In the genomic region with DNA sequence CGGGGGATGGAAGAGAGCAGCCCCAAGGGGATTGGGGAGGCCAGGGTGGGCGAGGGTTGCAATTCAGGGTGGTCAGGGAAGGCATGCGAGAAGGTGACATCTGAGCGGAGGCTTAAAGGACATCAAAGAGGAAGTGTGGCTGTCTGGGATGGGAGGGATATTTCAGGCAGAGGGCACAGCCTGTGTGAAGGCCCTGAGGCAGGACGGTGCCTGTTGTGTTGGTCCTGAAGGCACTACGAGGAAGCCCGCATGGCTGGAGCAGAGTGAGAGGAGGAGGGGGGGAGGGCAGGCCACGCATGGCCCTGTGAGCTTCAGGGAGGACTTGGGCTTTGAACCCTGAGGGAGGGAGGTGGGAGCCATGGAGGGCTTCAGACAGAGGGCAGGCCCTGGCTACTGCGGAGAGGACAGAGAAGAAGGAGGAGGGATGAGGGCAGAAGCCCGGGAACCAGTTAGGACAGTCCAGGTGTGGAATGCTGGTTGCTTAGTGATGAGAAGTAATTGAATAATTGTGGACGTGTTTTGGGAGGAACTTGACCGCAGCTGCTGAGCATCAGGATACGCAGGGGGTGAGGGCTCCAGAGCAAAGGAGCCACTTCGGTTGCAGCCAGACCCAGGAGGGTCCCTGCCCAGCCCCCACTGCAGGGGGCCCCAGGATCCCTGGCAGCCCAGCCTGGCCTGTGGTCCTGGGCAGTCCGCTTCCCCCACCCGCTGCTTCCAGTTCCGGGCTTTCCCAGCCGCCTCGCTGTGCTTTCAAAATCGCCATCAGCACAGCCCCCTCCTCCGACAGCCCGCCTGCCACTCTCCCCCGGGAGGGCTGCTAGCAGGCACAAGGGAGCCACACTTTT, we compare ENCODE assay signal across 1 cellular context.
A peak's percentile ranks its signal among the peaks of the same experiment; 100 is the strongest.
TF ChIP-seq lines count a peak whose summit lies in the region.

No MANE protein-coding gene starts in this region.

TF ChIP-seq in HepG2, 621 proteins besides CTCF, POLR2A, EP300 and RAD21 (continued from another document):
- TF ChIP-seq, protein P1, sequence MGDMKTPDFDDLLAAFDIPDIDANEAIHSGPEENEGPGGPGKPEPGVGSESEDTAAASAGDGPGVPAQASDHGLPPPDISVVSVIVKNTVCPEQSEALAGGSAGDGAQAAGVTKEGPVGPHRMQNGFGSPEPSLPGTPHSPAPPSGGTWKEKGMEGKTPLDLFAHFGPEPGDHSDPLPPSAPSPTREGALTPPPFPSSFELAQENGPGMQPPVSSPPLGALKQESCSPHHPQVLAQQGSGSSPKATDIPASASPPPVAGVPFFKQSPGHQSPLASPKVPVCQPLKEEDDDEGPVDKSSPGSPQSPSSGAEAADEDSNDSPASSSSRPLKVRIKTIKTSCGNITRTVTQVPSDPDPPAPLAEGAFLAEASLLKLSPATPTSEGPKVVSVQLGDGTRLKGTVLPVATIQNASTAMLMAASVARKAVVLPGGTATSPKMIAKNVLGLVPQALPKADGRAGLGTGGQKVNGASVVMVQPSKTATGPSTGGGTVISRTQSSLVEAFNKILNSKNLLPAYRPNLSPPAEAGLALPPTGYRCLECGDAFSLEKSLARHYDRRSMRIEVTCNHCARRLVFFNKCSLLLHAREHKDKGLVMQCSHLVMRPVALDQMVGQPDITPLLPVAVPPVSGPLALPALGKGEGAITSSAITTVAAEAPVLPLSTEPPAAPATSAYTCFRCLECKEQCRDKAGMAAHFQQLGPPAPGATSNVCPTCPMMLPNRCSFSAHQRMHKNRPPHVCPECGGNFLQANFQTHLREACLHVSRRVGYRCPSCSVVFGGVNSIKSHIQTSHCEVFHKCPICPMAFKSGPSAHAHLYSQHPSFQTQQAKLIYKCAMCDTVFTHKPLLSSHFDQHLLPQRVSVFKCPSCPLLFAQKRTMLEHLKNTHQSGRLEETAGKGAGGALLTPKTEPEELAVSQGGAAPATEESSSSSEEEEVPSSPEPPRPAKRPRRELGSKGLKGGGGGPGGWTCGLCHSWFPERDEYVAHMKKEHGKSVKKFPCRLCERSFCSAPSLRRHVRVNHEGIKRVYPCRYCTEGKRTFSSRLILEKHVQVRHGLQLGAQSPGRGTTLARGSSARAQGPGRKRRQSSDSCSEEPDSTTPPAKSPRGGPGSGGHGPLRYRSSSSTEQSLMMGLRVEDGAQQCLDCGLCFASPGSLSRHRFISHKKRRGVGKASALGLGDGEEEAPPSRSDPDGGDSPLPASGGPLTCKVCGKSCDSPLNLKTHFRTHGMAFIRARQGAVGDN (CRISPR knock-in tag; IDR thresholded peaks at IDR 0.05): peak; percentile 43; the same call in 1 of the 2 replicates
- TF ChIP-seq MATR3 (CRISPR knock-in tag; IDR thresholded peaks at IDR 0.05) (no peak), RAD51 (IDR thresholded peaks at IDR 0.05; ENCODE audit: borderline replicate concordance) (no peak), GLI4 (CRISPR knock-in tag; IDR thresholded peaks at IDR 0.05; ENCODE audit: borderline replicate concordance) (no peak), RCOR2 (CRISPR knock-in tag; IDR thresholded peaks at IDR 0.05) (peak; percentile 15; the same call in 1 of the 2 replicates), CHD4 (IDR thresholded peaks at IDR 0.05; ENCODE audit: borderline replicate concordance, low read length) (0 out of 2 replicates have a peak, but pooled peaks have one; percentile 45), MZF1 (CRISPR knock-in tag; IDR thresholded peaks at IDR 0.05; ENCODE audit: borderline replicate concordance) (no peak), ZNF768 (CRISPR knock-in tag; IDR thresholded peaks at IDR 0.05) (peak; percentile 64; the same call in 1 of the 2 replicates), ZNF263 (CRISPR knock-in tag; IDR thresholded peaks at IDR 0.05) (peak; percentile 85), CAMTA2 (CRISPR knock-in tag; IDR thresholded peaks at IDR 0.05; ENCODE audit: borderline replicate concordance) (no peak)
TF ChIP-seq in HepG2: peak in this region for 14.
